ENCODE assay signal across 1 cellular context in the genomic region with DNA sequence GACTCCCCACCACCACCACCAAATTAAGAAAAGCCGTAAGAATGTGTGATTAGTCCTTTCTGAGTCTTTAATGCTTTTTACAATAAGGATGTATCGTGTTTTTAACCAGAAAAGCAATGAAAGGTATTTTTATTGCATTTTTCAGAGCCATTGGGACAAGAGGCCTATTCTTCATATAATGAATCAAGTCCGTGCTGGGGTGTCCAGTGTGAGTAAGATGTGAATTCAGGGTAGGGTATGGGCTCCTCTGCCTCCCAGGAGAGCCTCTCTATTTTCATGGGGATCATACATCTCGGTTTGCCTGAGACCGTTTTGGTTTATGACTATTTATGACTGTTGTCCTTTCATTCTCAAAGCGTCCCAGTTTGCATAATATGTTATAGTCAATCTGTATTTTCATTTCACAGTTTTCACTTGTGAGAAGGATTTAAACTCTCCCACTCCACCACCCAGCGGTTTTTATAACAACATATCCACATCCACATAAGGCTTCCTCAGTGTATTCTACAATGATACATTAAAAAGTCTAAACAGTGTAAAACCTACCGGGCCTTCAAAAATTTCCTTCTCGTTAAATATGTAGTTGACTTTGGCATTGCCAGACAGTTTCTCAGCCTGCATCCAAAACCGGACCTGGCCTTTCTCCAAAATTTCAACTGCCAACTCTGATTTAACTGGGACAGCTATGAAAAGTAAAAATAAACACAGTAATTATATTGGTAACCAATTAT.
TF ChIP-seq lines count a peak whose summit lies in the region.

No MANE protein-coding gene starts in this region.

TF ChIP-seq in HepG2, 621 proteins besides CTCF, POLR2A, EP300 and RAD21:
- TF ChIP-seq, protein P1, sequence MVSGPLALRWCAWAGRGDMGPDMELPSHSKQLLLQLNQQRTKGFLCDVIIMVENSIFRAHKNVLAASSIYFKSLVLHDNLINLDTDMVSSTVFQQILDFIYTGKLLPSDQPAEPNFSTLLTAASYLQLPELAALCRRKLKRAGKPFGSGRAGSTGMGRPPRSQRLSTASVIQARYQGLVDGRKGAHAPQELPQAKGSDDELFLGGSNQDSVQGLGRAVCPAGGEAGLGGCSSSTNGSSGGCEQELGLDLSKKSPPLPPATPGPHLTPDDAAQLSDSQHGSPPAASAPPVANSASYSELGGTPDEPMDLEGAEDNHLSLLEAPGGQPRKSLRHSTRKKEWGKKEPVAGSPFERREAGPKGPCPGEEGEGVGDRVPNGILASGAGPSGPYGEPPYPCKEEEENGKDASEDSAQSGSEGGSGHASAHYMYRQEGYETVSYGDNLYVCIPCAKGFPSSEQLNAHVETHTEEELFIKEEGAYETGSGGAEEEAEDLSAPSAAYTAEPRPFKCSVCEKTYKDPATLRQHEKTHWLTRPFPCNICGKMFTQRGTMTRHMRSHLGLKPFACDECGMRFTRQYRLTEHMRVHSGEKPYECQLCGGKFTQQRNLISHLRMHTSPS (CRISPR knock-in tag; IDR thresholded peaks at IDR 0.05; ENCODE audit: low read depth) = no peak
- TF ChIP-seq CC2D1A (CRISPR knock-in tag; IDR thresholded peaks at IDR 0.05) (no peak), MAFG (CRISPR knock-in tag; IDR thresholded peaks at IDR 0.05) (no peak), ZNF790 (CRISPR knock-in tag; IDR thresholded peaks at IDR 0.05; ENCODE audit: borderline replicate concordance) (no peak), CAMTA2 (CRISPR knock-in tag; IDR thresholded peaks at IDR 0.05; ENCODE audit: borderline replicate concordance) (no peak), SMAD3 (CRISPR knock-in tag; IDR thresholded peaks at IDR 0.05) (no peak), IKZF1 (IDR thresholded peaks at IDR 0.05) (no peak)
